Comparison of ENCODE assay signal across 34 cellular contexts in genomic region chr14:31911160-31911559, GRCh38.
"Had no signal": no experiment of that assay in that cellular context is flagged by ENCODE, and none has a peak within 500 bp of the region (broad histone marks: within the 10 kb centered on the region; RNA-seq: fewer than 3 reads in every experiment).

No MANE protein-coding gene starts in this region.

- H3K9me3 ChIP-seq: MG63 had no signal

- H3K27me3 ChIP-seq: MG63 had no signal

- DNase-seq: Karpas-422, Kasumi-1, MG63, MM.1S, MV-4-11, NCI-H1048, NCI-H1092, NCI-H1092 treated with DMSO at 0.1 percent for 48 hours, NCI-H1105, NCI-H1105 treated with DMSO at 0.1 percent for 48 hours, NCI-H1417, NCI-H1417 treated with DMSO at 0.1 percent for 48 hours, NCI-H1436, NCI-H1436 treated with DMSO at 0.1 percent for 48 hours, NCI-H146, NCI-H1694, NCI-H1694 treated with DMSO at 0.1 percent for 48 hours, NCI-H187, NCI-H187 treated with DMSO at 0.1 percent for 48 hours, NCI-H1930, NCI-H2029, NCI-H2029 treated with DMSO at 0.1 percent for 48 hours, NCI-H2081, NCI-H2081 treated with DMSO at 0.1 percent for 48 hours, NCI-H2107, NCI-H2171, NCI-H2171 treated with DMSO at 0.1 percent for 48 hours, NCI-H2227 treated with DMSO at 0.1 percent for 48 hours, NCI-H226, NCI-H345, NCI-H446, NCI-H446 treated with DMSO at 0.1 percent for 48 hours, NCI-H510A, NCI-H510A treated with DMSO at 0.1 percent for 48 hours had no signal

- H3K36me3 ChIP-seq: MG63 had no signal

- H3K4me3 ChIP-seq: MG63 had no signal
